In the genomic region with DNA sequence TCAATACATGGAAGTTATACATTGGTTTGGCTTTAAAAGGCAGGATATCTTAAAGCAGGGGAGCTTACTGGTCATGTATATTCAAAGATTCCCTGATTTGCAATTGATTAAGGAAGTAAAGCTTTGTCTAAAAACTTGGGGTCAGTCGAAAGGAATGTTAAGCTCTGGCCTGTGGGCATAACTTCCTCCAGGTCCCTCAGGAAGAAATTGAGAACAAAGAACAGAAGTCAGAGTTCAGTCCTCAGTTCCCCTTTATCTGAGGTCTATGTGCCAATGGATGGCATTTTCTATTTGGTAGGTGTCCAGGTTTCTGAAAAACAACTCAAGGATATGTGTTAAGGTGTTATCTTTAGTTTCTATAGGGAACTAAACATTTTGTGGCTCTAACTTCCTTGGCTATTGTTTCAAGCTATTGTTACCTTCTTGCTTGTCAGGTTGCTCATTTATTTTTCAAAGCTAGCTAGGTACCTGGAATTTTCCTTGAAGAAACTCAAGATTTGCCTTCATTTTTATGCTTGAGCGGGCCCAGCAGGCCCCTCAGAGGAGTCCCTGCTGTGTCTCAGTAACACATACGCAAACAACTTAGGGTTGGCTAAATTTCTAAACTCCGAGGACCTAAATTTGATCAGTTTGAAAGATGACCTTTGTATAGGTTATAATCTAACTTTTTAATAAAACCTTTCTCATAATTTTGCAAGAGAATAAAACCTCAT, we compare ENCODE assay signal across 1 cellular context.
TF ChIP-seq lines count a peak whose summit lies in the region.

No MANE protein-coding gene starts in this region.

TF ChIP-seq in Ishikawa, 13 proteins besides CTCF, POLR2A, EP300 and RAD21:
- TF ChIP-seq, protein P1, sequence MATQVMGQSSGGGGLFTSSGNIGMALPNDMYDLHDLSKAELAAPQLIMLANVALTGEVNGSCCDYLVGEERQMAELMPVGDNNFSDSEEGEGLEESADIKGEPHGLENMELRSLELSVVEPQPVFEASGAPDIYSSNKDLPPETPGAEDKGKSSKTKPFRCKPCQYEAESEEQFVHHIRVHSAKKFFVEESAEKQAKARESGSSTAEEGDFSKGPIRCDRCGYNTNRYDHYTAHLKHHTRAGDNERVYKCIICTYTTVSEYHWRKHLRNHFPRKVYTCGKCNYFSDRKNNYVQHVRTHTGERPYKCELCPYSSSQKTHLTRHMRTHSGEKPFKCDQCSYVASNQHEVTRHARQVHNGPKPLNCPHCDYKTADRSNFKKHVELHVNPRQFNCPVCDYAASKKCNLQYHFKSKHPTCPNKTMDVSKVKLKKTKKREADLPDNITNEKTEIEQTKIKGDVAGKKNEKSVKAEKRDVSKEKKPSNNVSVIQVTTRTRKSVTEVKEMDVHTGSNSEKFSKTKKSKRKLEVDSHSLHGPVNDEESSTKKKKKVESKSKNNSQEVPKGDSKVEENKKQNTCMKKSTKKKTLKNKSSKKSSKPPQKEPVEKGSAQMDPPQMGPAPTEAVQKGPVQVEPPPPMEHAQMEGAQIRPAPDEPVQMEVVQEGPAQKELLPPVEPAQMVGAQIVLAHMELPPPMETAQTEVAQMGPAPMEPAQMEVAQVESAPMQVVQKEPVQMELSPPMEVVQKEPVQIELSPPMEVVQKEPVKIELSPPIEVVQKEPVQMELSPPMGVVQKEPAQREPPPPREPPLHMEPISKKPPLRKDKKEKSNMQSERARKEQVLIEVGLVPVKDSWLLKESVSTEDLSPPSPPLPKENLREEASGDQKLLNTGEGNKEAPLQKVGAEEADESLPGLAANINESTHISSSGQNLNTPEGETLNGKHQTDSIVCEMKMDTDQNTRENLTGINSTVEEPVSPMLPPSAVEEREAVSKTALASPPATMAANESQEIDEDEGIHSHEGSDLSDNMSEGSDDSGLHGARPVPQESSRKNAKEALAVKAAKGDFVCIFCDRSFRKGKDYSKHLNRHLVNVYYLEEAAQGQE (IDR thresholded peaks at IDR 0.05; ENCODE audit: low read depth), result no peak
- TF ChIP-seq CEBPB (IDR thresholded peaks at IDR 0.05), result peak; percentile 42; the same call in 1 of the 2 replicates
- TF ChIP-seq NFIC (IDR thresholded peaks at IDR 0.05), result peak; percentile 87
- TF ChIP-seq ZBTB7A (IDR thresholded peaks at IDR 0.05; ENCODE audit: low read depth), result no peak
- TF ChIP-seq TCF12 (IDR thresholded peaks at IDR 0.05; ENCODE audit: low read depth), result peak; percentile 91
- TF ChIP-seq, protein P2, sequence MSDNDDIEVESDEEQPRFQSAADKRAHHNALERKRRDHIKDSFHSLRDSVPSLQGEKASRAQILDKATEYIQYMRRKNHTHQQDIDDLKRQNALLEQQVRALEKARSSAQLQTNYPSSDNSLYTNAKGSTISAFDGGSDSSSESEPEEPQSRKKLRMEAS (IDR thresholded peaks at IDR 0.05), result peak; percentile 34; the same call in 1 of the 2 replicates
- peak; percentile 83 for TF ChIP-seq FOXM1 (IDR thresholded peaks at IDR 0.05; ENCODE audit: borderline replicate concordance, low read depth)
- TF ChIP-seq TEAD4 (IDR thresholded peaks at IDR 0.05), result peak; percentile 74
